In the genomic region with DNA sequence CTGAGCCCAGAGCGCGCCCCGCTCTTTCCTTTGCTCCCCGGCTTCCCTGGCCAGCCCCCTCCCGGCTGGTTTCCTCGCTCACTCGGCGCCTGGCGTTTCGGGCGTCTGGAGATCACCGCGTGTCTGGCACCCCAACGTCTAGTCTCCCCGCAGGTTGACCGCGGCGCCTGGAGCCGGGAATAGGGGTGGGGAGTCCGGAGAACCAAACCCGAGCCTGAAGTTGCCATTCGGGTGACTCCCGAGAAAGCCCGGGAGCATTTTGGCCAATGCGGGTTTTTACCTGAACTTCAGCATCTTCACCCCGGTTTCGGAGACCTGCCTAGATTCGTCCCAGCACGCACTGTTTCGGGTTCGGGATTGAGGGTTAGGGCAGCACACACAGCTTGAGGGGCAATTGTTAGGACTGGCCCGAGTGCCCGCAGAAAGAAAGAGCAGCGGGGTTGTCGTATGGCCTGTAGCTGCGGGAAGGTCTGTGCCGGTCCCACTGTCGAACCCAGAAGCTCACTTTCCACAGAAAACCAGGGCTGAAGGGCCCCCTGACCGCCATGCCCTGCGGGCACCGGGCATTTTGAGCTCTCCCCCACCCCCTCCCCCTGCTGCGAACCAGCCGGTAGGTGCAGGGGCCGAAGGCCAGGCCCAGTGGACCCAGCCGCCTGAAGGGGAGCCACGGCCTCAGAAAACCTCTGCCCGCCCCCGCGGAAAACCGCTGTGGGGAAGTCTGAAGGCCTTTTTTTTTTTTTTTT, we compare ENCODE assay signal across 7 cellular contexts. TPM values are rescaled to one million over a fixed set of nuclear protein-coding genes. Genes with fewer than 3 reads are reported as not detected.
DNase-seq lines count a peak whose midpoint lies in the region; ATAC-seq, FAIRE-seq and TF ChIP-seq lines count a peak whose summit lies in the region.

No MANE protein-coding gene starts in this region.

- DNase-seq in NT2/D1 (ENCODE audit: low read depth, low spot score) (no peak), lower lobe of right lung (peak; percentile 73), erythroblast (lab: John Stamatoyannopoulos, UW) (no peak), D721Med (ENCODE audit: insufficient read length, low spot score) (no peak)
- DNase-seq in activated naive CD8-positive, alpha-beta T cell treated with anti-CD3 and anti-CD28 coated beads for 36 hours: peak; percentile 69

- H3K9me3 ChIP-seq in NT2/D1 (ENCODE audit: insufficient read depth, low read length) (no peaks in the 10 kb centered on the region), lower lobe of right lung (no peaks in the 10 kb centered on the region)

- no peak overlapping the region for H3K27ac Mint-ChIP-seq in activated naive CD8-positive, alpha-beta T cell treated with anti-CD3 and anti-CD28 coated beads for 36 hours
- H3K27ac Mint-ChIP-seq in stimulated activated naive CD8-positive, alpha-beta T cell treated with anti-CD3 and anti-CD28 coated beads, Interleukin-15, Interleukin-2, amounts not matched to agents 100 ng/mL and 50 ng/mL, for 24 hours: no peak overlapping the region

- peak overlapping the region; percentile 66 for H3K9ac ChIP-seq in NT2/D1 (ENCODE audit: insufficient read length, low read depth)

- H3K4me1 ChIP-seq in NT2/D1 (ENCODE audit: insufficient read depth, insufficient read length): peaks cover 22% of the 10 kb centered on the region
- peaks cover 37% of the 10 kb centered on the region for H3K4me1 ChIP-seq in lower lobe of right lung

- H3K4me1 Mint-ChIP-seq in activated naive CD8-positive, alpha-beta T cell treated with anti-CD3 and anti-CD28 coated beads for 36 hours: peaks cover 14% of the 10 kb centered on the region
- peaks cover 40% of the 10 kb centered on the region for H3K4me1 Mint-ChIP-seq in stimulated activated naive CD8-positive, alpha-beta T cell treated with anti-CD3 and anti-CD28 coated beads, Interleukin-15, Interleukin-2, amounts not matched to agents 100 ng/mL and 50 ng/mL, for 24 hours (ENCODE audit: low read depth)

- no peak for TF ChIP-seq POLR2A in erythroblast (IDR thresholded peaks at IDR 0.05; ENCODE audit: low read length)

- H3K27ac ChIP-seq in lower lobe of right lung: peak overlapping the region; percentile 81

- TF ChIP-seq CTCF in lower lobe of right lung (IDR thresholded peaks at IDR 0.05) (no peak), D721Med (IDR thresholded peaks at IDR 0.05; ENCODE audit: insufficient read depth, missing control alignments) (no peak)

- H3K36me3 Mint-ChIP-seq in activated naive CD8-positive, alpha-beta T cell treated with anti-CD3 and anti-CD28 coated beads for 36 hours: peaks cover 6% of the 10 kb centered on the region
- peaks cover 23% of the 10 kb centered on the region for H3K36me3 Mint-ChIP-seq in stimulated activated naive CD8-positive, alpha-beta T cell treated with anti-CD3 and anti-CD28 coated beads, Interleukin-15, Interleukin-2, amounts not matched to agents 100 ng/mL and 50 ng/mL, for 24 hours (ENCODE audit: low read depth)

- H3K4me3 ChIP-seq in NT2/D1 (ENCODE audit: insufficient read length, low read depth) (peak overlapping the region; percentile 53), lower lobe of right lung (peak overlapping the region; percentile 80)

- H3K27me3 ChIP-seq in NT2/D1 (ENCODE audit: insufficient read depth, insufficient read length): peaks cover 88% of the 10 kb centered on the region
- H3K27me3 ChIP-seq in lower lobe of right lung (ENCODE audit: low read depth): no peaks in the 10 kb centered on the region

- no peaks in the 10 kb centered on the region for H3K9me3 Mint-ChIP-seq in activated naive CD8-positive, alpha-beta T cell treated with anti-CD3 and anti-CD28 coated beads for 36 hours
- no peaks in the 10 kb centered on the region for H3K9me3 Mint-ChIP-seq in stimulated activated naive CD8-positive, alpha-beta T cell treated with anti-CD3 and anti-CD28 coated beads, Interleukin-15, Interleukin-2, amounts not matched to agents 100 ng/mL and 50 ng/mL, for 24 hours

- intact Hi-C loops in lower lobe of right lung (cut with DNase I): no loop called here

- peaks cover 16% of the 10 kb centered on the region for H3K27me3 Mint-ChIP-seq in activated naive CD8-positive, alpha-beta T cell treated with anti-CD3 and anti-CD28 coated beads for 36 hours
- H3K27me3 Mint-ChIP-seq in stimulated activated naive CD8-positive, alpha-beta T cell treated with anti-CD3 and anti-CD28 coated beads, Interleukin-15, Interleukin-2, amounts not matched to agents 100 ng/mL and 50 ng/mL, for 24 hours: peaks cover 17% of the 10 kb centered on the region

- ATAC-seq in lower lobe of right lung: peak; percentile 5 to 12
- no peak for ATAC-seq in GM21576 (IDR thresholded peaks at IDR 0.05; ENCODE audit: unreplicated experiment)

- H3K36me3 ChIP-seq in NT2/D1 (ENCODE audit: insufficient read depth, insufficient read length, low read length) (peaks cover 12% of the 10 kb centered on the region), lower lobe of right lung (peaks cover 13% of the 10 kb centered on the region)

- H3K4me3 Mint-ChIP-seq in activated naive CD8-positive, alpha-beta T cell treated with anti-CD3 and anti-CD28 coated beads for 36 hours: peak overlapping the region; percentile 90
- peak overlapping the region; percentile 90 for H3K4me3 Mint-ChIP-seq in stimulated activated naive CD8-positive, alpha-beta T cell treated with anti-CD3 and anti-CD28 coated beads, Interleukin-15, Interleukin-2, amounts not matched to agents 100 ng/mL and 50 ng/mL, for 24 hours

- FAIRE-seq in D721Med (lab: Jason Lieb, UNC): no peak

RNA-seq across cellular contexts. Expression of a gene that starts 2.1 kb away (rescaled TPM):
- total RNA-seq in activated naive CD8-positive, alpha-beta T cell treated with anti-CD3 and anti-CD28 coated beads for 36 hours: 10 to 100 TPM; 11.1 to 11.3 TPM
- 30.0 TPM for total RNA-seq in lower lobe of right lung

Comparison
In these comparisons a context has a peak if more than half of its experiments do, and no peak if none do; other contexts are left out.
1. DNase-seq: peak in activated naive CD8-positive, alpha-beta T cell treated with anti-CD3 and anti-CD28 coated beads for 36 hours (single experiment) and lower lobe of right lung (single experiment); none in NT2/D1 (single experiment), erythroblast (0 of 2) and D721Med (single experiment).